In genomic region chr17:76726231-76726765, GRCh38 we compare ENCODE assay signal across 1 cellular context.
TF ChIP-seq lines count a peak whose summit lies in the region.

Gene JMJD6 (minus strand): TSS chr17:76726606. CDS start chr17:76726475, 131 bp downstream.

TF ChIP-seq in HepG2, 621 proteins besides CTCF, POLR2A, EP300 and RAD21 (continued from another document and continues in another):
- peak; percentile 81; the same call in 1 of the 2 replicates for TF ChIP-seq ZHX2 (IDR thresholded peaks at IDR 0.05; ENCODE audit: low read depth)
- TF ChIP-seq ZHX2 (CRISPR knock-in tag; IDR thresholded peaks at IDR 0.05; ENCODE audit: borderline replicate concordance), result no peak
- 0 out of 2 replicates have a peak, but pooled peaks have one; percentile 47 for TF ChIP-seq ZBTB26 (CRISPR knock-in tag; IDR thresholded peaks at IDR 0.05; ENCODE audit: borderline replicate concordance)
- TF ChIP-seq DDIT3 (CRISPR knock-in tag; IDR thresholded peaks at IDR 0.05), result no peak
- TF ChIP-seq TFAP4 (IDR thresholded peaks at IDR 0.05; ENCODE audit: borderline replicate concordance, low read depth), result peak; percentile 94
- peak; percentile 21; the same call in 1 of the 2 replicates for TF ChIP-seq ZBTB14 (CRISPR knock-in tag; IDR thresholded peaks at IDR 0.05)
- TF ChIP-seq ZKSCAN1 (IDR thresholded peaks at IDR 0.05; ENCODE audit: low read length), result no peak
- peak; percentile 91; the same call in 1 of the 2 replicates for TF ChIP-seq ZNF235 (CRISPR knock-in tag; IDR thresholded peaks at IDR 0.05; ENCODE audit: borderline replicate concordance)
- TF ChIP-seq ZNF614 (CRISPR knock-in tag; IDR thresholded peaks at IDR 0.05; ENCODE audit: borderline replicate concordance), result 0 out of 2 replicates have a peak, but pooled peaks have one; percentile 2
- no peak; the same call in 1 of the 2 replicates for TF ChIP-seq TOPORS (CRISPR knock-in tag; IDR thresholded peaks at IDR 0.05)
- peak; percentile 38; the same call in 1 of the 2 replicates for TF ChIP-seq THAP9 (CRISPR knock-in tag; IDR thresholded peaks at IDR 0.05; ENCODE audit: borderline replicate concordance)
- peak; percentile 98 for TF ChIP-seq NAIF1 (CRISPR knock-in tag; IDR thresholded peaks at IDR 0.05; ENCODE audit: borderline replicate concordance)
- no peak for TF ChIP-seq PAF1 (CRISPR knock-in tag; IDR thresholded peaks at IDR 0.05)
- no peak for TF ChIP-seq RBAK (CRISPR knock-in tag; IDR thresholded peaks at IDR 0.05)
- no peak for TF ChIP-seq KAT2B (IDR thresholded peaks at IDR 0.05; ENCODE audit: borderline replicate concordance, low read depth, low read length)
- no peak for TF ChIP-seq ZZZ3 (CRISPR knock-in tag; IDR thresholded peaks at IDR 0.05; ENCODE audit: borderline replicate concordance)
- peak; percentile 87; the same call in 1 of the 2 replicates for TF ChIP-seq NFKB2 (CRISPR knock-in tag; IDR thresholded peaks at IDR 0.05; ENCODE audit: borderline replicate concordance)
- TF ChIP-seq THYN1 (CRISPR knock-in tag; IDR thresholded peaks at IDR 0.05; ENCODE audit: borderline replicate concordance, low read depth), result no peak
- peak; percentile 40; the same call in 1 of the 2 replicates for TF ChIP-seq STAT5B (CRISPR knock-in tag; IDR thresholded peaks at IDR 0.05)
- TF ChIP-seq REPIN1 (CRISPR knock-in tag; IDR thresholded peaks at IDR 0.05; ENCODE audit: borderline replicate concordance, low read depth), result 0 out of 2 replicates have a peak, but pooled peaks have one; percentile 10
- no peak for TF ChIP-seq AGO2 (optimal IDR thresholded peaks at IDR 0.05; ENCODE audit: low read depth, low read length)
- TF ChIP-seq POLR2G (IDR thresholded peaks at IDR 0.05; ENCODE audit: low read depth, low read length), result peak; percentile 84
- TF ChIP-seq ZNF557 (CRISPR knock-in tag; IDR thresholded peaks at IDR 0.05), result no peak; the same call in 1 of the 2 replicates
- TF ChIP-seq ZNF788 (CRISPR knock-in tag; IDR thresholded peaks at IDR 0.05; ENCODE audit: borderline replicate concordance), result peak; percentile 82; the same call in 1 of the 2 replicates
- peak in 1 of 2 experiments; percentile 88; a peak in 2 of 4 replicates for TF ChIP-seq KLF16 (CRISPR knock-in tag; IDR thresholded peaks at IDR 0.05)
- no peak for TF ChIP-seq SRSF9 (IDR thresholded peaks at IDR 0.05; ENCODE audit: borderline replicate concordance, insufficient read depth, low read depth, low read length, poor library complexity, severe bottlenecking)
- no peak for TF ChIP-seq JDP2 (CRISPR knock-in tag; IDR thresholded peaks at IDR 0.05; ENCODE audit: borderline replicate concordance)
- TF ChIP-seq CSRNP1 (CRISPR knock-in tag; IDR thresholded peaks at IDR 0.05), result peak; percentile 2; the same call in 1 of the 2 replicates
- TF ChIP-seq ZNF687 (CRISPR knock-in tag; IDR thresholded peaks at IDR 0.05), result peak; percentile 95
